In the genomic region with DNA sequence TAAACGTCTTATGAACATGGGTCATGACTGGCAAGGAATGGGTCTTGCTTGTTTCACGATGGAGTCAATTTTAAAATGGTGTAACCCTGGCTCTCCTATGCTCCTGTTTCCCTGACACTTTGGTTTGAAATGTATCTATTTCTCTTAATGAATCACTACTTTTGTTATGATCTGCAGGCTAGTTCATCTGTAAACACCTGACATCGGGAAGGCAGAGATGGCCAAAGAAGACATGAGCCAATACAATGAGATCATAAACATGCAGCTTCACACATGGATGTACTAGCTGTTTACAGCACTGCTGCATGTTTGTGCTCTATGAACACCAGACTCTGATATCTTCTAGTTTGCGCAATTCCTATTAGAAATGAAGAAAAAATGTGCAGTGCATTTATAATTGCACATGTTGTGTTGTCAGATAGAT, we compare ENCODE assay signal across 1 cellular context.
TF ChIP-seq lines count a peak whose summit lies in the region.

No MANE protein-coding gene starts in this region.

TF ChIP-seq in HepG2, 621 proteins besides CTCF, POLR2A, EP300 and RAD21:
- TF ChIP-seq, protein P1, sequence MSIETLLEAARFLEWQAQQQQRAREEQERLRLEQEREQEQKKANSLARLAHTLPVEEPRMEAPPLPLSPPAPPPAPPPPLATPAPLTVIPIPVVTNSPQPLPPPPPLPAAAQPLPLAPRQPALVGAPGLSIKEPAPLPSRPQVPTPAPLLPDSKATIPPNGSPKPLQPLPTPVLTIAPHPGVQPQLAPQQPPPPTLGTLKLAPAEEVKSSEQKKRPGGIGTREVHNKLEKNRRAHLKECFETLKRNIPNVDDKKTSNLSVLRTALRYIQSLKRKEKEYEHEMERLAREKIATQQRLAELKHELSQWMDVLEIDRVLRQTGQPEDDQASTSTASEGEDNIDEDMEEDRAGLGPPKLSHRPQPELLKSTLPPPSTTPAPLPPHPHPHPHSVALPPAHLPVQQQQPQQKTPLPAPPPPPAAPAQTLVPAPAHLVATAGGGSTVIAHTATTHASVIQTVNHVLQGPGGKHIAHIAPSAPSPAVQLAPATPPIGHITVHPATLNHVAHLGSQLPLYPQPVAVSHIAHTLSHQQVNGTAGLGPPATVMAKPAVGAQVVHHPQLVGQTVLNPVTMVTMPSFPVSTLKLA (IDR thresholded peaks at IDR 0.05) = 0 out of 2 replicates have a peak, but pooled peaks have one; percentile 4
- no peak for TF ChIP-seq HNRNPL (IDR thresholded peaks at IDR 0.05; ENCODE audit: low read depth, low read length)
